In genomic region chr17:3799181-3799627, GRCh38 we compare ENCODE assay signal across 22 cellular contexts. TPM values are rescaled to one million over a fixed set of nuclear protein-coding genes. Genes with fewer than 3 reads are reported as not detected.
A peak's percentile ranks its signal among the peaks of the same experiment; 100 is the strongest.
DNase-seq lines count a peak whose midpoint lies in the region; ATAC-seq and TF ChIP-seq lines count a peak whose summit lies in the region.
"Had no signal": no experiment of that assay in that cellular context is flagged by ENCODE, and none has a peak within 500 bp of the region (broad histone marks: within the 10 kb centered on the region; RNA-seq: fewer than 3 reads in every experiment).

No MANE protein-coding gene starts in this region.

- H2BK15ac ChIP-seq in H9 (ENCODE audit: low read depth, low read length) (no peak overlapping the region), neuronal stem cell (ENCODE audit: low read length) (no peak overlapping the region)

- H3K56ac ChIP-seq in H9 (ENCODE audit: insufficient read length, low read depth, low read length): no peak overlapping the region

- peak overlapping the region; percentile 58 to 100 (median 88) for H3K27ac Mint-ChIP-seq in CD8-positive, alpha-beta memory T cell
- H3K27ac Mint-ChIP-seq in H9: peak overlapping the region in 2 of 3 experiments; percentile 1 to 8; a peak in 2 of 7 replicates
- peak overlapping the region; percentile 100 for H3K27ac Mint-ChIP-seq in central memory CD8-positive, alpha-beta T cell (ENCODE audit: low read depth)
- H3K27ac Mint-ChIP-seq: T-helper 1 cell treated with Interleukin-12 subunit alpha and Interleukin-12 subunit beta and Interleukin-4 antibody, amounts not matched to agents 30 μg/mL and 1 μg/mL, for 36 hours had no signal

- no peaks in the 10 kb centered on the region for H3K27me3 ChIP-seq in CD8-positive, alpha-beta memory T cell (ENCODE audit: insufficient read depth, low read length, poor library complexity, severe bottlenecking)
- H3K27me3 ChIP-seq in H9 (ENCODE audit: insufficient read depth, low read length) (no peaks in the 10 kb centered on the region), neuronal stem cell (ENCODE audit: control insufficient read depth in 3 of 3, insufficient read depth in 3 of 3, low read depth in 1 of 3, low read length in 3 of 3) (peaks cover 0 to 3% (median 0%) of the 10 kb centered on the region in 3 experiments), spleen (replicated peaks in 1 of 7) (no peaks in the 10 kb centered on the region)
- H3K27me3 ChIP-seq: cardiac muscle cell, heart left ventricle, sigmoid colon had no signal

- H3K79me1 ChIP-seq in H9 (ENCODE audit: insufficient read depth, low read depth, low read length, poor library complexity, severe bottlenecking): no peaks in the 10 kb centered on the region
- no peaks in the 10 kb centered on the region for H3K79me1 ChIP-seq in neuronal stem cell (ENCODE audit: low read depth, low read length)

- H3K36me3 ChIP-seq in CD8-positive, alpha-beta memory T cell (ENCODE audit: insufficient read depth, low read length): no peaks in the 10 kb centered on the region
- H3K36me3 ChIP-seq in neuronal stem cell (replicated peaks in 1 of 2; ENCODE audit: control insufficient read depth in 2 of 2, insufficient read depth in 2 of 2, low read length in 2 of 2): peaks cover 4 to 18% of the 10 kb centered on the region in 2 donors
- no peaks in the 10 kb centered on the region for H3K36me3 ChIP-seq in spleen
- H3K36me3 ChIP-seq: cardiac muscle cell, sigmoid colon, thoracic aorta had no signal

- H4K8ac ChIP-seq in H9 (replicated peaks; ENCODE audit: insufficient read length, low read depth, low read length): no peak overlapping the region
- no peak overlapping the region for H4K8ac ChIP-seq in neuronal stem cell (ENCODE audit: low read depth, low read length)

- H3K9ac ChIP-seq in H9 (ENCODE audit: extremely low read depth, insufficient read length, low read length) (no peak overlapping the region), neuronal stem cell (ENCODE audit: low read depth, low read length, poor library complexity) (no peak overlapping the region)

- no peak overlapping the region for H3T11ph ChIP-seq in H9 (ENCODE audit: low read length)

- no peak overlapping the region for H3K23ac ChIP-seq in H9 (ENCODE audit: insufficient read length, low read depth, low read length)
- no peak overlapping the region for H3K23ac ChIP-seq in neuronal stem cell (ENCODE audit: low read depth, low read length, poor library complexity)

- no peak overlapping the region for H2BK20ac ChIP-seq in H9 (ENCODE audit: low read depth, low read length, poor library complexity, severe bottlenecking)

- H2BK5ac ChIP-seq in H9 (ENCODE audit: insufficient read length, low read length): no peak overlapping the region
- H2BK5ac ChIP-seq in neuronal stem cell (ENCODE audit: low read length): no peak overlapping the region

- no peak for ATAC-seq in central memory CD8-positive, alpha-beta T cell (replicated peaks; ENCODE audit: extremely low read depth, poor library complexity, severe bottlenecking)
- no peak for ATAC-seq in HG02588 (IDR thresholded peaks at IDR 0.05; ENCODE audit: unreplicated experiment)

- no peak overlapping the region for H2BK120ac ChIP-seq in H9 (ENCODE audit: low read depth, low read length, poor library complexity, severe bottlenecking)
- H2BK120ac ChIP-seq in neuronal stem cell (ENCODE audit: low read depth, low read length): no peak overlapping the region

- peaks cover 0 to 33% (median 0%) of the 10 kb centered on the region in 3 donors for H3K36me3 Mint-ChIP-seq in CD8-positive, alpha-beta memory T cell
- H3K36me3 Mint-ChIP-seq in H9 (ENCODE audit: insufficient read depth in 1 of 3, low read depth in 3 of 3): peaks cover 1 to 14% (median 12%) of the 10 kb centered on the region in 3 experiments; a peak in 5 of 7 replicates
- H3K36me3 Mint-ChIP-seq in central memory CD8-positive, alpha-beta T cell (ENCODE audit: insufficient read depth): peaks cover 22% of the 10 kb centered on the region

- H3K4me3 Mint-ChIP-seq in CD8-positive, alpha-beta memory T cell: peak overlapping the region; percentile 6 to 82 (median 54)
- H3K4me3 Mint-ChIP-seq in H9: no peak overlapping the region
- peak overlapping the region; percentile 51 for H3K4me3 Mint-ChIP-seq in central memory CD8-positive, alpha-beta T cell
- H3K4me3 Mint-ChIP-seq: T-helper 1 cell treated with Interleukin-12 subunit alpha and Interleukin-12 subunit beta and Interleukin-4 antibody, amounts not matched to agents 30 μg/mL and 1 μg/mL, for 36 hours had no signal

- peaks cover 51 to 75% (median 64%) of the 10 kb centered on the region in 3 donors for H3K4me1 Mint-ChIP-seq in CD8-positive, alpha-beta memory T cell
- peaks cover 0 to 21% of the 10 kb centered on the region in 2 experiments; a peak in 3 of 4 replicates for H3K4me1 Mint-ChIP-seq in H9
- H3K4me1 Mint-ChIP-seq in central memory CD8-positive, alpha-beta T cell: peaks cover 56% of the 10 kb centered on the region

- no peak overlapping the region for H3K27ac ChIP-seq in CD8-positive, alpha-beta memory T cell (ENCODE audit: low read depth, low read length)
- no peak overlapping the region for H3K27ac ChIP-seq in H9 (ENCODE audit: insufficient read length, low read depth, low read length)
- no peak overlapping the region for H3K27ac ChIP-seq in neuronal stem cell (replicated peaks; ENCODE audit: low read length)
- peak overlapping the region in 3 of 8 donors; percentile 52 to 73 (median 62) for H3K27ac ChIP-seq in spleen
- H3K27ac ChIP-seq: cardiac muscle cell, heart left ventricle, sigmoid colon, thoracic aorta had no signal

- no peak overlapping the region for H2AK5ac ChIP-seq in H9 (ENCODE audit: insufficient read length, low read length)
- peak overlapping the region; percentile 57 for H2AK5ac ChIP-seq in neuronal stem cell (ENCODE audit: low read depth, low read length)

- no peak for TF ChIP-seq POLR2A in spleen (IDR thresholded peaks at IDR 0.05)

- POLR2A ChIA-PET in CD8-positive, alpha-beta memory T cell (lab: Charles Lee): interaction anchor here (1.0 kb wide), 1 partner anchor 33 kb away, joined by 3 read pairs; no protein-coding TSS in a partner anchor

- no peaks in the 10 kb centered on the region for H4K20me1 ChIP-seq in H9 (ENCODE audit: control insufficient read depth, insufficient read depth, insufficient read length)

- WGBS in H9 (ENCODE audit: extremely low coverage, insufficient read length, low lambda C conversion rate): no CpG with 5 or more reads among the region's 9 CpGs
- no CpG with 5 or more reads among the region's 9 CpGs for WGBS in neuronal stem cell (ENCODE audit: extremely low coverage in 2 of 2, insufficient read length in 2 of 2, insufficient replicate concordance in 1 of 2), 2 donors
- 77 to 87% (median 82%) methylated on average over 8 to 9 of the region's 9 CpGs for WGBS in spleen, 5 donors

- no peak overlapping the region for H3K4ac ChIP-seq in H9 (ENCODE audit: low read depth, low read length)
- no peak overlapping the region for H3K4ac ChIP-seq in neuronal stem cell (ENCODE audit: low read length)

- TF ChIP-seq CTCF in H9 (conservative IDR thresholded peaks at IDR 0.05): peak; percentile 34; the same call in 2 of the 3 replicates
- no peak for TF ChIP-seq CTCF in spleen (IDR thresholded peaks at IDR 0.05 in 8 of 11, conservative IDR thresholded peaks at IDR 0.05 in 3 of 11)

- H3K9me3 ChIP-seq in CD8-positive, alpha-beta memory T cell (ENCODE audit: low read length): no peaks in the 10 kb centered on the region
- no peaks in the 10 kb centered on the region for H3K9me3 ChIP-seq in H9 (ENCODE audit: control insufficient read depth, low read depth, low read length)
- H3K9me3 ChIP-seq in neuronal stem cell (replicated peaks in 1 of 2; ENCODE audit: control insufficient read depth in 2 of 2, insufficient read depth in 1 of 2, low read depth in 1 of 2, low read length in 2 of 2): peaks cover 0 to 3% of the 10 kb centered on the region in 2 donors
- no peaks in the 10 kb centered on the region for H3K9me3 ChIP-seq in spleen
- H3K9me3 ChIP-seq: heart left ventricle, sigmoid colon, thoracic aorta had no signal

- H3K4me3 ChIP-seq in CD8-positive, alpha-beta memory T cell (ENCODE audit: low read length): no peak overlapping the region
- H3K4me3 ChIP-seq in neuronal stem cell (ENCODE audit: low read length in 2 of 2) (no peak overlapping the region), spleen (no peak overlapping the region)
- H3K4me3 ChIP-seq: cardiac muscle cell, heart left ventricle, sigmoid colon, thoracic aorta had no signal

- intact Hi-C loops in spleen (cut with DNase I; ENCODE audit: low total_unique reads): no loop called here

- no peaks in the 10 kb centered on the region for H3K27me3 Mint-ChIP-seq in CD8-positive, alpha-beta memory T cell
- no peaks in the 10 kb centered on the region; the same call in 1 of the 2 replicates for H3K27me3 Mint-ChIP-seq in H9 (ENCODE audit: low read depth)
- H3K27me3 Mint-ChIP-seq in central memory CD8-positive, alpha-beta T cell: no peaks in the 10 kb centered on the region

- H3K23me2 ChIP-seq in H9 (ENCODE audit: insufficient read length, low read depth, low read length, poor library complexity, severe bottlenecking): no peaks in the 10 kb centered on the region

- no peak overlapping the region for H2BK12ac ChIP-seq in H9 (ENCODE audit: insufficient read length, low read depth, low read length)
- H2BK12ac ChIP-seq in neuronal stem cell (ENCODE audit: low read length): no peak overlapping the region

- no peaks in the 10 kb centered on the region for H3K79me2 ChIP-seq in H9 (ENCODE audit: insufficient read depth, low read length)

- H4K5ac ChIP-seq in H9 (ENCODE audit: insufficient read length, low read depth, low read length): no peak overlapping the region

- no peak overlapping the region for H3K4me2 ChIP-seq in H9 (ENCODE audit: insufficient read depth, insufficient read length, low read length)
- no peak overlapping the region for H3K4me2 ChIP-seq in neuronal stem cell (ENCODE audit: insufficient read depth, low read length, poor library complexity, severe bottlenecking)

- no peak for DNase-seq in CD8-positive, alpha-beta memory T cell
- DNase-seq in H9 (peak; percentile 54), neuronal stem cell (ENCODE audit: low spot score) (no peak), spleen (no peak), NCI-H1436 (lab: John Stamatoyannopoulos, UW) (no peak)
- no peak for DNase-seq in central memory CD8-positive, alpha-beta T cell (ENCODE audit: low spot score in 2 of 2)
- DNase-seq: activated CD4-positive, CD25-positive, alpha-beta regulatory T cell treated with anti-CD3 and anti-CD28 coated beads, Interleukin-2, amount 50 U/mL, for 72 hours; DMS79; effector memory CD4-positive, alpha-beta T cell; heart left ventricle; islet precursor cell; KG1; NCI-H1105 treated with DMSO at 0.1 percent for 48 hours; NCI-H2171 treated with DMSO at 0.1 percent for 48 hours; occipital lobe; Right ventricle myocardium superior; sigmoid colon; stimulated activated CD4-positive, alpha-beta T cell treated with anti-CD3 and anti-CD28 coated beads, Interleukin-4, amount 100 ng/mL, for 1 hour had no signal

- H4K91ac ChIP-seq in H9 (ENCODE audit: insufficient read length, low read depth, low read length) (no peak overlapping the region), neuronal stem cell (ENCODE audit: low read depth, low read length, poor library complexity) (no peak overlapping the region)

- H3K4me1 ChIP-seq in CD8-positive, alpha-beta memory T cell (ENCODE audit: insufficient read depth, low read length): peaks cover 26% of the 10 kb centered on the region
- H3K4me1 ChIP-seq in H9 (ENCODE audit: insufficient read depth, low read length) (no peaks in the 10 kb centered on the region), neuronal stem cell (ENCODE audit: control insufficient read depth in 2 of 2, insufficient read depth in 1 of 2, low read depth in 1 of 2, low read length in 2 of 2) (peaks cover 5 to 6% of the 10 kb centered on the region in 2 donors), spleen (peaks cover 4 to 86% (median 45%) of the 10 kb centered on the region in 6 donors)

- H3K18ac ChIP-seq in H9 (ENCODE audit: insufficient read length, low read depth, low read length) (no peak overlapping the region), neuronal stem cell (ENCODE audit: low read length) (no peak overlapping the region)

- CTCF ChIA-PET in CD8-positive, alpha-beta memory T cell (lab: Charles Lee): interaction anchor here (1.1 to 3.4 kb wide), 3 partner anchors 28 to 64 kb away, joined by 3 to 25 read pairs (median 4); no protein-coding TSS in a partner anchor

- H3K14ac ChIP-seq in H9 (ENCODE audit: insufficient read depth, low read length) (no peak overlapping the region; the same call in 1 of the 2 replicates), neuronal stem cell (ENCODE audit: low read length) (no peak overlapping the region)

- H3K9me3 Mint-ChIP-seq in CD8-positive, alpha-beta memory T cell: no peaks in the 10 kb centered on the region
- H3K9me3 Mint-ChIP-seq in H9: no peaks in the 10 kb centered on the region; a peak in 1 of 5 replicates
- no peaks in the 10 kb centered on the region for H3K9me3 Mint-ChIP-seq in central memory CD8-positive, alpha-beta T cell
- H3K9me3 Mint-ChIP-seq: T-helper 1 cell treated with Interleukin-12 subunit alpha and Interleukin-12 subunit beta and Interleukin-4 antibody, amounts not matched to agents 30 μg/mL and 1 μg/mL, for 36 hours had no signal

- no peak overlapping the region for H2AFZ ChIP-seq in H9 (ENCODE audit: low read length)
- no peak overlapping the region for H2AFZ ChIP-seq in neuronal stem cell (ENCODE audit: low read length)

RNA-seq across cellular contexts. Expression of gene ITGAE, which starts 1.8 kb away (rescaled TPM):
- 10 to 100 TPM; 46.6 to 47.3 TPM for total RNA-seq in CD8-positive, alpha-beta memory T cell
- 66.6 TPM for polyA plus RNA-seq in CD8-positive, alpha-beta memory T cell
- total RNA-seq in H9 (2021) (23.5 and 24.2 TPM in 2 replicates), spleen (10 to 100 TPM; 20.3 to 31.4 (median 26.3) TPM)
- 59.7 TPM for polyA plus RNA-seq in neuronal stem cell (2013, experiment 1 of 2)
- 59.3 TPM for polyA plus RNA-seq in neuronal stem cell (2013, experiment 2 of 2)
- 10 to 100 TPM; 75.2 to 91.1 (median 78.3) TPM for polyA plus RNA-seq in spleen

RNA-seq across cellular contexts. Expression of gene NCBP3, which starts 46.8 kb away (rescaled TPM):
- total RNA-seq in CD8-positive, alpha-beta memory T cell: 10 to 100 TPM; 39.9 to 42.0 TPM
- 18.0 TPM for polyA plus RNA-seq in CD8-positive, alpha-beta memory T cell
- total RNA-seq in H9 (2021) (43.0 and 45.7 TPM in 2 replicates), spleen (10 to 100 TPM; 24.9 to 43.9 (median 39.8) TPM)
- polyA plus RNA-seq in neuronal stem cell (2013, experiment 1 of 2): 32.2 TPM
- polyA plus RNA-seq in neuronal stem cell (2013, experiment 2 of 2): 31.9 TPM
- 10 to 100 TPM; 13.0 to 22.8 (median 20.6) TPM for polyA plus RNA-seq in spleen

Comparison
In these comparisons a context has a peak if more than half of its experiments do, and no peak if none do; other contexts are left out.
1. H3K27ac Mint-ChIP-seq: peak in every context shown above with its lines; median percentile 100 in central memory CD8-positive, alpha-beta T cell; 88 in CD8-positive, alpha-beta memory T cell; 4 in H9.
2. H3K4me3 Mint-ChIP-seq: peak in CD8-positive, alpha-beta memory T cell (7 of 7) and central memory CD8-positive, alpha-beta T cell (single experiment); none in H9 (0 of 2).